In the genomic region with DNA sequence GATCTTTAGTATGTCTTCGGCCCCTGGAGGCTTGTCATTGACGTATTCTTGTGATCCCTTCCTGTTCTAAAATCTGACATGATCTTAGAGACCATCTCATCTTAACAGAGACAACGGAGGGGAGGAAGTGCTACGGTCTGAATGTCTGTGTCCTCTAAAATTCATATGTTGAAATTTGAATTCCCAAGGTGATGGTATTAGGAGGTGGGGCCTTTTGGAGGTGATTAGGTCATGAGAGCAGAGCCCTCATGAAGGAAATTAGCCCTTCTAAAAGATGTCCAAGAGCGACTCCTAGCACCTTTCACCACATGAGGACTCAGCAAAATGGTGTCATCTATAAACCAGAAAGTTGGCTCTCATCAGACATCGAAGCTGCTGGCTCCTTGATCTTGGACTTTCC, we compare ENCODE assay signal across 22 cellular contexts.
DNase-seq lines count a peak whose midpoint lies in the region; ATAC-seq and TF ChIP-seq lines count a peak whose summit lies in the region.
"Had no signal": no experiment of that assay in that cellular context is flagged by ENCODE, and none has a peak within 500 bp of the region (broad histone marks: within the 10 kb centered on the region; RNA-seq: fewer than 3 reads in every experiment).

No MANE protein-coding gene starts in this region.

- peaks cover 0 to 13% (median 2%) of the 10 kb centered on the region in 3 donors for H3K36me3 Mint-ChIP-seq in CD8-positive, alpha-beta memory T cell
- H3K36me3 Mint-ChIP-seq in central memory CD8-positive, alpha-beta T cell (ENCODE audit: insufficient read depth), result no peaks in the 10 kb centered on the region

- no peaks in the 10 kb centered on the region for H3K36me3 ChIP-seq in CD8-positive, alpha-beta memory T cell (ENCODE audit: insufficient read depth, low read length)
- H3K36me3 ChIP-seq: BE2C, MG63 had no signal

- H3K27ac ChIP-seq in CD8-positive, alpha-beta memory T cell (ENCODE audit: low read depth, low read length), result no peak overlapping the region

- peaks cover 4 to 44% (median 25%) of the 10 kb centered on the region in 3 donors for H3K4me1 Mint-ChIP-seq in CD8-positive, alpha-beta memory T cell
- H3K4me1 Mint-ChIP-seq in central memory CD8-positive, alpha-beta T cell, result peaks cover 19% of the 10 kb centered on the region
- H3K4me1 Mint-ChIP-seq: CD4-positive, alpha-beta memory T cell had no signal

- peak overlapping the region; percentile 14 for H3K4me3 ChIP-seq in CD8-positive, alpha-beta memory T cell (ENCODE audit: low read length)
- H3K4me3 ChIP-seq in NB4 (ENCODE audit: low read depth, low read length), result no peak overlapping the region
- H3K4me3 ChIP-seq: MG63 had no signal

- intact Hi-C loops in Right ventricle myocardium inferior (cut with DNase I), result no loop called here
- intact Hi-C loops in cardiac septum (cut with DNase I), result no loop called here

- peak overlapping the region; percentile 32 to 76 (median 48) for H3K4me3 Mint-ChIP-seq in CD8-positive, alpha-beta memory T cell
- peak overlapping the region; percentile 67 for H3K4me3 Mint-ChIP-seq in central memory CD8-positive, alpha-beta T cell
- H3K4me3 Mint-ChIP-seq: CD4-positive, alpha-beta memory T cell; H9 had no signal

- POLR2A ChIA-PET in CD8-positive, alpha-beta memory T cell (lab: Charles Lee), result interaction anchor here (1.0 kb wide), 1 partner anchor 319 kb away, joined by 3 read pairs; no protein-coding TSS in a partner anchor

- no peaks in the 10 kb centered on the region for H3K27me3 Mint-ChIP-seq in CD8-positive, alpha-beta memory T cell
- H3K27me3 Mint-ChIP-seq in central memory CD8-positive, alpha-beta T cell, result no peaks in the 10 kb centered on the region
- H3K27me3 Mint-ChIP-seq: CD4-positive, alpha-beta memory T cell had no signal

- no peaks in the 10 kb centered on the region for H3K27me3 ChIP-seq in CD8-positive, alpha-beta memory T cell (ENCODE audit: insufficient read depth, low read length, poor library complexity, severe bottlenecking)
- H3K27me3 ChIP-seq: BE2C, MG63 had no signal

- TF ChIP-seq CTCF in NB4 (IDR thresholded peaks at IDR 0.05; ENCODE audit: low read depth, low read length) (no peak), GM10266 (IDR thresholded peaks at IDR 0.05; ENCODE audit: control insufficient read depth, insufficient read depth, low read depth, missing control alignments) (no peak)

- no peaks in the 10 kb centered on the region for H3K4me1 ChIP-seq in CD8-positive, alpha-beta memory T cell (ENCODE audit: insufficient read depth, low read length)
- H3K4me1 ChIP-seq: BE2C had no signal

- H3K9me3 Mint-ChIP-seq in CD8-positive, alpha-beta memory T cell, result peaks cover 0 to 10% (median 4%) of the 10 kb centered on the region in 5 donors
- H3K9me3 Mint-ChIP-seq in central memory CD8-positive, alpha-beta T cell, result peaks cover 6% of the 10 kb centered on the region

- peak overlapping the region in 6 of 8 donors; percentile 18 to 86 (median 58) for H3K27ac Mint-ChIP-seq in CD8-positive, alpha-beta memory T cell
- H3K27ac Mint-ChIP-seq in central memory CD8-positive, alpha-beta T cell (ENCODE audit: low read depth), result peak overlapping the region; percentile 94
- H3K27ac Mint-ChIP-seq: CD4-positive, alpha-beta memory T cell; H9 had no signal

- DNase-seq in Right ventricle myocardium inferior (ENCODE audit: missing footprints), result no peak
- no peak for DNase-seq in cardiac septum (ENCODE audit: low spot score)
- no peak for DNase-seq in CD8-positive, alpha-beta memory T cell
- DNase-seq in NB4 (ENCODE audit: low read depth), result peak; percentile 3
- DNase-seq in central memory CD8-positive, alpha-beta T cell (ENCODE audit: low spot score in 2 of 2), result no peak
- DNase-seq in NK-92 (lab: John Stamatoyannopoulos, UW; ENCODE audit: unreplicated experiment), result no peak
- DNase-seq in GM10266 (ENCODE audit: extremely low spot score), result no peak
- DNase-seq in NCI-H128 (lab: John Stamatoyannopoulos, UW; ENCODE audit: unreplicated experiment), result no peak
- DNase-seq: BE2C; CD4-positive, alpha-beta memory T cell; DMS53; H9; IMR-90; MG63; NCI-H1092 treated with DMSO at 0.1 percent for 48 hours; NCI-H2081; NCI-H2171 treated with DMSO at 0.1 percent for 48 hours; NCI-H446; NCI-H526 treated with DMSO at 0.1 percent for 48 hours; NK-92 treated with Interleukin-12 subunit alpha and Interleukin-12 subunit beta, amount 100 ng/mL, for 24 hours; RPMI8226; SW 1271 had no signal

- peak; percentile 46 for ATAC-seq in Right ventricle myocardium inferior
- ATAC-seq in central memory CD8-positive, alpha-beta T cell (replicated peaks; ENCODE audit: extremely low read depth, poor library complexity, severe bottlenecking), result peak; percentile 59

- H3K9me3 ChIP-seq in CD8-positive, alpha-beta memory T cell (ENCODE audit: low read length), result no peaks in the 10 kb centered on the region
- H3K9me3 ChIP-seq: BE2C, MG63 had no signal

- CTCF ChIA-PET in CD8-positive, alpha-beta memory T cell (lab: Charles Lee), result no interaction called here

- no peak for TF ChIP-seq POLR2A in NB4 (IDR thresholded peaks at IDR 0.05; ENCODE audit: extremely low read depth, insufficient read length)
